31 cellular contexts compared by ENCODE assay signal in genomic region chr1:24363994-24364393, GRCh38. TPM values are rescaled to one million over a fixed set of nuclear protein-coding genes. Genes with fewer than 3 reads are reported as not detected.
A peak's percentile ranks its signal among the peaks of the same experiment; 100 is the strongest.
DNase-seq lines count a peak whose midpoint lies in the region; ATAC-seq and TF ChIP-seq lines count a peak whose summit lies in the region.
"Had no signal": no experiment of that assay in that cellular context is flagged by ENCODE, and none has a peak within 500 bp of the region (broad histone marks: within the 10 kb centered on the region; RNA-seq: fewer than 3 reads in every experiment).

No MANE protein-coding gene starts in this region.

- H3K4me3 ChIP-seq in GM23338 (no peak overlapping the region), Panc1 (ENCODE audit: low read depth in 2 of 2, low read length in 2 of 2) (no peak overlapping the region)
- H3K4me3 ChIP-seq: BLaER1, coronary artery, lower lobe of right lung, ovary had no signal

- H3K27me3 ChIP-seq in GM23338 (ENCODE audit: insufficient read depth), result no peaks in the 10 kb centered on the region
- H3K27me3 ChIP-seq in Panc1 (ENCODE audit: control insufficient read depth, insufficient read depth, low read length), result no peaks in the 10 kb centered on the region
- no peaks in the 10 kb centered on the region for H3K27me3 ChIP-seq in foreskin keratinocyte
- H3K27me3 ChIP-seq: BLaER1, ovary had no signal

- no peaks in the 10 kb centered on the region for H3K79me2 ChIP-seq in GM23338 (replicated peaks; ENCODE audit: insufficient read depth)

- no TSS peak for BruUV-seq in Panc1 (replicated peaks; lab: Mats Ljungman, UMichigan)

- no peaks in the 10 kb centered on the region for H3K9me3 ChIP-seq in Panc1 (ENCODE audit: control insufficient read depth, insufficient read depth, low read depth, low read length)
- H3K9me3 ChIP-seq: BLaER1, lower lobe of right lung, ovary had no signal

- H3K9me3 Mint-ChIP-seq in GM23338, result no peaks in the 10 kb centered on the region
- H3K9me3 Mint-ChIP-seq in stimulated activated naive B cell treated with anti-CD40 and anti-IgM and Interleukin-4, amounts not matched to agents 10 μg/mL and 1 μg/mL and 100 μg/mL, for 72 hours, result no peaks in the 10 kb centered on the region
- H3K9me3 Mint-ChIP-seq: activated naive CD8-positive, alpha-beta T cell treated with anti-CD3 and anti-CD28 coated beads for 36 hours; activated T-cell treated with anti-CD3 and anti-CD28 coated beads, Interleukin-2, amount 50 U/mL, for 4 hours; natural killer cell; stimulated activated memory B cell treated with anti-CD40 and anti-IgM and Interleukin-4, amounts not matched to agents 10 μg/mL and 1 μg/mL and 100 μg/mL, for 72 hours had no signal

- H3K4me1 Mint-ChIP-seq in GM23338, result peaks cover 6% of the 10 kb centered on the region; the same call in 1 of the 3 replicates
- H3K4me1 Mint-ChIP-seq in stimulated activated naive B cell treated with anti-CD40 and anti-IgM and Interleukin-4, amounts not matched to agents 10 μg/mL and 1 μg/mL and 100 μg/mL, for 72 hours, result peaks cover 0 to 3% of the 10 kb centered on the region in 2 donors
- H3K4me1 Mint-ChIP-seq: natural killer cell, T-helper 17 cell had no signal

- TF ChIP-seq CTCF in GM23338 (conservative IDR thresholded peaks at IDR 0.05; ENCODE audit: low read depth in 2 of 2) (no peak), Panc1 (IDR thresholded peaks at IDR 0.05) (no peak), foreskin keratinocyte (conservative IDR thresholded peaks at IDR 0.05) (no peak)

- no peak overlapping the region for H3K27ac Mint-ChIP-seq in GM23338
- H3K27ac Mint-ChIP-seq in stimulated activated naive B cell treated with anti-CD40 and anti-IgM and Interleukin-4, amounts not matched to agents 10 μg/mL and 1 μg/mL and 100 μg/mL, for 72 hours, result peak overlapping the region; percentile 80
- H3K27ac Mint-ChIP-seq: activated naive CD8-positive, alpha-beta T cell treated with anti-CD3 and anti-CD28 coated beads for 36 hours; natural killer cell; T-helper 17 cell had no signal

- H3K27me3 Mint-ChIP-seq in GM23338 (ENCODE audit: insufficient read depth, low read depth, poor library complexity), result peaks cover 2% of the 10 kb centered on the region
- no peaks in the 10 kb centered on the region for H3K27me3 Mint-ChIP-seq in stimulated activated naive B cell treated with anti-CD40 and anti-IgM and Interleukin-4, amounts not matched to agents 10 μg/mL and 1 μg/mL and 100 μg/mL, for 72 hours
- H3K27me3 Mint-ChIP-seq: activated CD8-positive, alpha-beta memory T cell treated with anti-CD3 and anti-CD28 coated beads, Interleukin-2, amount 10 ng/mL, durations not matched to agents 7 days and 5 days; activated naive CD8-positive, alpha-beta T cell treated with anti-CD3 and anti-CD28 coated beads for 36 hours; stimulated activated memory B cell treated with anti-CD40 and anti-IgM and Interleukin-4, amounts not matched to agents 10 μg/mL and 1 μg/mL and 100 μg/mL, for 72 hours; T-helper 17 cell had no signal

- intact Hi-C loops in Panc1 (cut with micrococcal nuclease; ENCODE audit: unreplicated experiment), result no loop called here

- no peaks in the 10 kb centered on the region for H4K20me1 ChIP-seq in GM23338 (replicated peaks; ENCODE audit: insufficient read depth)
- H4K20me1 ChIP-seq: BLaER1 had no signal

- H3K27ac ChIP-seq in GM23338 (ENCODE audit: low read depth) (no peak overlapping the region), Panc1 (ENCODE audit: low read length) (peak overlapping the region; percentile 20), foreskin keratinocyte (peak overlapping the region; percentile 98)
- H3K27ac ChIP-seq: BLaER1, lower lobe of right lung, ovary had no signal

- H3K36me3 ChIP-seq in GM23338 (ENCODE audit: insufficient read depth), result no peaks in the 10 kb centered on the region
- no peaks in the 10 kb centered on the region for H3K36me3 ChIP-seq in Panc1 (ENCODE audit: control insufficient read depth, insufficient read depth, low read length)
- H3K36me3 ChIP-seq: BLaER1, ovary had no signal

- no peak overlapping the region for H3K4me3 Mint-ChIP-seq in GM23338
- no peak overlapping the region for H3K4me3 Mint-ChIP-seq in stimulated activated naive B cell treated with anti-CD40 and anti-IgM and Interleukin-4, amounts not matched to agents 10 μg/mL and 1 μg/mL and 100 μg/mL, for 72 hours
- H3K4me3 Mint-ChIP-seq: activated CD8-positive, alpha-beta memory T cell treated with anti-CD3 and anti-CD28 coated beads, Interleukin-2, amount 10 ng/mL, durations not matched to agents 7 days and 5 days; activated naive CD8-positive, alpha-beta T cell treated with anti-CD3 and anti-CD28 coated beads for 36 hours; activated T-cell treated with anti-CD3 and anti-CD28 coated beads, Interleukin-2, amount 50 U/mL, for 4 hours; natural killer cell; stimulated activated memory B cell treated with anti-CD40 and anti-IgM and Interleukin-4, amounts not matched to agents 10 μg/mL and 1 μg/mL and 100 μg/mL, for 72 hours; T-helper 17 cell had no signal

- H3K9me2 ChIP-seq in GM23338 (ENCODE audit: insufficient read depth), result no peaks in the 10 kb centered on the region

- H2AFZ ChIP-seq in GM23338, result no peak overlapping the region

- no peaks in the 10 kb centered on the region for H3K36me3 Mint-ChIP-seq in GM23338 (ENCODE audit: low read depth)
- peaks cover 0 to 7% of the 10 kb centered on the region in 2 donors for H3K36me3 Mint-ChIP-seq in stimulated activated naive B cell treated with anti-CD40 and anti-IgM and Interleukin-4, amounts not matched to agents 10 μg/mL and 1 μg/mL and 100 μg/mL, for 72 hours
- H3K36me3 Mint-ChIP-seq: activated CD8-positive, alpha-beta memory T cell treated with anti-CD3 and anti-CD28 coated beads, Interleukin-2, amount 10 ng/mL, durations not matched to agents 7 days and 5 days; natural killer cell had no signal

- no peaks in the 10 kb centered on the region for H3K4me1 ChIP-seq in GM23338 (ENCODE audit: insufficient read depth)
- peaks cover 19% of the 10 kb centered on the region for H3K4me1 ChIP-seq in Panc1 (ENCODE audit: control insufficient read depth, insufficient read depth, low read length)
- peaks cover 29% of the 10 kb centered on the region for H3K4me1 ChIP-seq in foreskin keratinocyte
- H3K4me1 ChIP-seq: BLaER1 had no signal

- no peak overlapping the region for H3K4me2 ChIP-seq in GM23338
- H3K4me2 ChIP-seq: BLaER1 had no signal

- POLR2A ChIA-PET in Panc1 (lab: Charles Lee), result no interaction called here

- peak; percentile 31; the same call in 1 of the 3 replicates for ATAC-seq in GM23338
- ATAC-seq in Panc1, result no peak
- ATAC-seq in foreskin keratinocyte, result no peak
- no peak for ATAC-seq in stimulated activated naive B cell treated with anti-CD40 and anti-IgM and Interleukin-4, amounts not matched to agents 10 μg/mL and 1 μg/mL and 100 μg/mL, for 72 hours (replicated peaks)
- no peak for ATAC-seq in GM19351 (IDR thresholded peaks at IDR 0.05; ENCODE audit: unreplicated experiment)
- ATAC-seq in HG03097 (IDR thresholded peaks at IDR 0.05; ENCODE audit: low FRiP score, unreplicated experiment), result no peak
- no peak for ATAC-seq in GM18870 (IDR thresholded peaks at IDR 0.05; ENCODE audit: unreplicated experiment)
- ATAC-seq: activated CD8-positive, alpha-beta memory T cell treated with anti-CD3 and anti-CD28 coated beads, Interleukin-2, amount 10 ng/mL, durations not matched to agents 7 days and 5 days; activated T-cell treated with anti-CD3 and anti-CD28 coated beads, Interleukin-2, amount 50 U/mL, for 4 hours; natural killer cell; stimulated activated memory B cell treated with anti-CD40 and anti-IgM and Interleukin-4, amounts not matched to agents 10 μg/mL and 1 μg/mL and 100 μg/mL, for 72 hours; T-helper 17 cell had no signal

- in situ Hi-C loops in Panc1 (cut with HindIII; ENCODE audit: low pct_unique_long_range_greater_than_20kb, low sequenced_read_pairs), result no loop called here

- CTCF ChIA-PET in Panc1 (lab: Charles Lee), result no interaction called here

- DNase-seq in GM23338 (ENCODE audit: low spot score) (no peak), Panc1 (ENCODE audit: low read depth, low spot score) (no peak), foreskin keratinocyte (no peak)
- DNase-seq in stimulated activated naive B cell treated with anti-CD40 and anti-IgM and Interleukin-4, amounts not matched to agents 10 μg/mL and 1 μg/mL and 100 μg/mL, for 72 hours, result no peak
- no peak for DNase-seq in stimulated activated naive CD4-positive, alpha-beta T cell (lab: John Stamatoyannopoulos, UW)
- DNase-seq: activated CD8-positive, alpha-beta memory T cell treated with anti-CD3 and anti-CD28 coated beads, Interleukin-2, amount 10 ng/mL, durations not matched to agents 7 days and 5 days; activated gamma-delta T cell; activated naive CD8-positive, alpha-beta T cell treated with anti-CD3 and anti-CD28 coated beads for 36 hours; activated T-cell treated with anti-CD3 and anti-CD28 coated beads, Interleukin-2, amount 50 U/mL, for 4 hours; aorta; DMS 273 treated with DMSO at 0.1 percent for 48 hours; effector memory CD4-positive, alpha-beta T cell; EL; erythroblast; lower lobe of right lung; natural killer cell; NCI-H1092; NCI-H1694; NCI-H2171; NCI-H510A; OCI-M1; ovary; Right ventricle myocardium superior; T-helper 17 cell had no signal

- no peaks in the 10 kb centered on the region for H3F3A ChIP-seq in GM23338 (replicated peaks; ENCODE audit: low read depth)

TF ChIP-seq in GM23338, 12 proteins besides CTCF, POLR2A, EP300 and RAD21 (continues in another document):
- no peak for TF ChIP-seq ZNF331 (CRISPR knock-in tag; IDR thresholded peaks at IDR 0.05; ENCODE audit: low read depth)
- no peak for TF ChIP-seq JUNB (IDR thresholded peaks at IDR 0.05; ENCODE audit: unreplicated experiment)

RNA-seq across cellular contexts. Expression of gene GRHL3, which starts 44.8 kb away (rescaled TPM):
- total RNA-seq in GM23338 (2014; rRNA removed; shearing (Covaris generic)), result 0.93 and 1.1 TPM in 2 replicates
- polyA plus RNA-seq in GM23338 (2016; fragmentation: Nextera tagmentation; extraction: Ambion mirVana) (0.78 and 1.4 TPM in 2 replicates), foreskin keratinocyte (1.2 and 1.5 TPM in 2 replicates)
- total RNA-seq in Panc1 (2021; ENCODE audit: unreplicated experiment) (16.7 TPM), foreskin keratinocyte (2.2 and 2.5 TPM in 2 replicates)
- polyA plus RNA-seq in Panc1 (2012; ENCODE audit: insufficient read length), result 23.1 TPM
- total RNA-seq: activated naive CD8-positive, alpha-beta T cell treated with anti-CD3 and anti-CD28 coated beads for 36 hours; activated T-cell treated with anti-CD3 and anti-CD28 coated beads, Interleukin-2, amount 50 U/mL, for 4 hours; aorta; mononuclear cell; natural killer cell; Right ventricle myocardium superior; T-helper 17 cell had no signal
- polyA plus RNA-seq: ovary had no signal

RNA-seq across cellular contexts. Expression of gene STPG1, which starts 49.6 kb away (rescaled TPM):
- total RNA-seq in GM23338 (2014; rRNA removed; shearing (Covaris generic)), result 6.5 and 8.2 TPM in 2 replicates
- polyA plus RNA-seq in GM23338 (2016; fragmentation: Nextera tagmentation; extraction: Ambion mirVana), result 9.9 and 11.4 TPM in 2 replicates
- 9.9 TPM for total RNA-seq in Panc1 (2021; ENCODE audit: unreplicated experiment)
- polyA plus RNA-seq in Panc1 (2012; ENCODE audit: insufficient read length), result 8.4 TPM
- total RNA-seq in foreskin keratinocyte, result 13.2 and 16.4 TPM in 2 replicates
- polyA plus RNA-seq in foreskin keratinocyte, result 12.5 and 14.0 TPM in 2 replicates

RNA-seq across cellular contexts. Expression of gene NIPAL3, which starts 51.6 kb away (rescaled TPM):
- total RNA-seq in GM23338 (2014; rRNA removed; shearing (Covaris generic)), result 8.6 and 9.6 TPM in 2 replicates
- 4.6 and 5.5 TPM in 2 replicates for polyA plus RNA-seq in GM23338 (2016; fragmentation: Nextera tagmentation; extraction: Ambion mirVana)
- total RNA-seq in Panc1 (2021; ENCODE audit: unreplicated experiment), result 13.6 TPM
- 12.3 TPM for polyA plus RNA-seq in Panc1 (2012; ENCODE audit: insufficient read length)
- total RNA-seq in foreskin keratinocyte, result 42.6 and 46.6 TPM in 2 replicates
- 18.7 and 20.3 TPM in 2 replicates for polyA plus RNA-seq in foreskin keratinocyte
